ENCODE assay signal across 8 cellular contexts in the genomic region with DNA sequence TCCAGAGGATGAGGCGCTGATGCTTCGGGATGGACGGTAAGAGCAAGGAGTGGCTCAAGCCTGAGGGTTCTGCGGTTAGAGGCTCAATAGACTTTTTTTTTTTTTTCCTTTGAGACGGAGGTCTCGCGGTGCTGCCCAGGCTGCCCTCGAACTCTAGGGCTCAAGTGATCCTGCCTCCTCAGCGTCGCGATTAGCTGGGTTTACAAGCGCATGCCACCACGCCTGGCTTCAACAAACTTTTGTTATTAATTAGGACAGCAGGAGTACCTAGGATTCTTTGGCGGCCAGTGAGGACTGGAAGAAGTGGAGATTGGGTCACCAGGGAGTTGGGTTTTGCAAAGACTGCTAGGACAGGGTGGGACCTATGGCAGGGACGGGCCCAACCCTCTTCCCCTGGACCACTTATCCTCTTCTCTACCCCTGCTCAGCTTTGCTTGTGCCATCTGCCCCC. TPM values are rescaled to one million over a fixed set of nuclear protein-coding genes. Genes with fewer than 3 reads are reported as not detected.
DNase-seq lines count a peak whose midpoint lies in the region; ATAC-seq and TF ChIP-seq lines count a peak whose summit lies in the region.

No MANE protein-coding gene starts in this region.

- POLR2A ChIA-PET in PC-9 (lab: Charles Lee; ENCODE audit: unreplicated experiment): interaction anchor here (0.6 to 0.8 kb wide), 4 partner anchors 23 to 904 kb away, joined by 3 to 13 read pairs (median 4); a partner anchor contains a TSS

- H3F3A ChIP-seq in PC-9 (ENCODE audit: insufficient read depth, low read depth): peaks cover 6% of the 10 kb centered on the region; the same call in 1 of the 2 replicates

- DNase-seq in activated T-cell treated with anti-CD3 and anti-CD28 coated beads, Interleukin-2, amount 50 U/mL, for 72 hours: no peak
- no peak for DNase-seq in activated T-cell treated with anti-CD3 and anti-CD28 coated beads for 4 hours
- peak; percentile 47 to 67 for DNase-seq in PC-9
- no peak for DNase-seq in stimulated activated CD4-positive, alpha-beta T cell treated with anti-CD3 and anti-CD28 coated beads, Interleukin-4, amount 100 ng/mL, for 24 hours
- no peak for DNase-seq in NCI-H2196 (lab: John Stamatoyannopoulos, UW; ENCODE audit: unreplicated experiment)

- ATAC-seq in activated T-cell treated with anti-CD3 and anti-CD28 coated beads, Interleukin-2, amount 50 U/mL, for 72 hours (replicated peaks in 1 of 2): peak in 1 of 2 donors; percentile 8
- ATAC-seq in HG03280 (IDR thresholded peaks at IDR 0.05; ENCODE audit: unreplicated experiment): no peak

- peak overlapping the region; percentile 81 to 88 for H3K9ac ChIP-seq in duodenal mucosa (ENCODE audit: low read depth in 1 of 2, low read length in 2 of 2)
- H3K9ac ChIP-seq in muscle layer of colon (ENCODE audit: low read length): peak overlapping the region; percentile 66

- intact Hi-C loops in PC-9 (cut with micrococcal nuclease; ENCODE audit: unreplicated experiment): loop anchor here (5.0 kb wide), 1 partner anchor 159 kb away; a partner anchor contains a TSS

- H3K9me3 ChIP-seq in PC-9 (ENCODE audit: insufficient read depth, low read depth): no peaks in the 10 kb centered on the region
- no peaks in the 10 kb centered on the region for H3K9me3 ChIP-seq in duodenal mucosa (ENCODE audit: control insufficient read depth in 1 of 2, low read length in 2 of 2)
- H3K9me3 ChIP-seq in muscle layer of colon (ENCODE audit: low read length): no peaks in the 10 kb centered on the region

- TF ChIP-seq CTCF in PC-9 (conservative IDR thresholded peaks at IDR 0.05): no peak

- H3K36me3 Mint-ChIP-seq in activated T-cell treated with anti-CD3 and anti-CD28 coated beads, Interleukin-2, amount 50 U/mL, for 72 hours (ENCODE audit: insufficient read depth in 2 of 2): peaks cover 9 to 16% of the 10 kb centered on the region in 2 donors

- H3K4me1 Mint-ChIP-seq in activated T-cell treated with anti-CD3 and anti-CD28 coated beads, Interleukin-2, amount 50 U/mL, for 72 hours (ENCODE audit: low read depth): peaks cover 57% of the 10 kb centered on the region

- H3K4me2 ChIP-seq in PC-9: peak overlapping the region; percentile 96

- BruUV-seq in PC-9 (replicated peaks; lab: Mats Ljungman, UMichigan): no TSS peak

- H3K79me2 ChIP-seq in PC-9 (ENCODE audit: low read depth): peaks cover 28% of the 10 kb centered on the region

- H3K9me3 Mint-ChIP-seq in activated T-cell treated with anti-CD3 and anti-CD28 coated beads, Interleukin-2, amount 50 U/mL, for 72 hours: no peaks in the 10 kb centered on the region

- CTCF ChIA-PET in PC-9 (lab: Charles Lee): interaction anchor here (1.2 kb wide), 1 partner anchor 67 kb away, joined by 3 read pairs; no protein-coding TSS in a partner anchor

- H3K27me3 ChIP-seq in PC-9 (ENCODE audit: insufficient read depth, low read depth) (no peaks in the 10 kb centered on the region), duodenal mucosa (ENCODE audit: control insufficient read depth in 1 of 2, insufficient read depth in 2 of 2, low read length in 2 of 2) (no peaks in the 10 kb centered on the region), muscle layer of colon (ENCODE audit: control insufficient read depth in 1 of 2, insufficient read depth in 2 of 2, low read length in 2 of 2) (no peaks in the 10 kb centered on the region)

- H3K36me3 ChIP-seq in PC-9 (ENCODE audit: low read depth): no peaks in the 10 kb centered on the region
- H3K36me3 ChIP-seq in duodenal mucosa (ENCODE audit: control insufficient read depth in 1 of 2, insufficient read depth in 2 of 2, low read length in 2 of 2): peaks cover 3 to 38% of the 10 kb centered on the region in 2 donors
- H3K36me3 ChIP-seq in muscle layer of colon (ENCODE audit: insufficient read depth, low read length): peaks cover 26% of the 10 kb centered on the region

- H3K27ac ChIP-seq in PC-9 (peak overlapping the region; percentile 66), duodenal mucosa (ENCODE audit: low read depth, low read length) (no peak overlapping the region), muscle layer of colon (ENCODE audit: low read depth, low read length) (peak overlapping the region; percentile 83)

- peak overlapping the region; percentile 94 for H3K27ac Mint-ChIP-seq in activated T-cell treated with anti-CD3 and anti-CD28 coated beads, Interleukin-2, amount 50 U/mL, for 72 hours

- H3K4me3 ChIP-seq in PC-9: peak overlapping the region; percentile 64
- peak overlapping the region; percentile 97 to 98 for H3K4me3 ChIP-seq in duodenal mucosa (ENCODE audit: low read depth in 1 of 2, low read length in 2 of 2)
- H3K4me3 ChIP-seq in muscle layer of colon (ENCODE audit: low read depth in 1 of 2, low read length in 2 of 2): peak overlapping the region; percentile 80 to 92

- peak overlapping the region; percentile 87 to 91 for H3K4me3 Mint-ChIP-seq in activated T-cell treated with anti-CD3 and anti-CD28 coated beads, Interleukin-2, amount 50 U/mL, for 72 hours

- no peaks in the 10 kb centered on the region for H3K9me2 ChIP-seq in PC-9 (ENCODE audit: insufficient read depth)

- no peaks in the 10 kb centered on the region for H3K27me3 Mint-ChIP-seq in activated T-cell treated with anti-CD3 and anti-CD28 coated beads, Interleukin-2, amount 50 U/mL, for 72 hours (ENCODE audit: low read depth)

- peaks cover 15% of the 10 kb centered on the region; the same call in 1 of the 2 replicates for H3K4me1 ChIP-seq in PC-9 (replicated peaks; ENCODE audit: insufficient read depth)
- H3K4me1 ChIP-seq in duodenal mucosa (ENCODE audit: control insufficient read depth in 1 of 2, insufficient read depth in 2 of 2, low read length in 2 of 2): peaks cover 22 to 23% of the 10 kb centered on the region in 2 donors
- H3K4me1 ChIP-seq in muscle layer of colon (ENCODE audit: insufficient read depth, low read length): peaks cover 22% of the 10 kb centered on the region

- H2AFZ ChIP-seq in PC-9: peak overlapping the region; percentile 90

- H4K20me1 ChIP-seq in PC-9 (ENCODE audit: insufficient read depth): no peaks in the 10 kb centered on the region

RNA-seq across cellular contexts. Expression of a gene that starts 0.6 kb away (rescaled TPM):
- 100 to 1,000 TPM in 1 of 2 donors, 10 to 100 TPM in 1; 87.1 to 103 TPM for total RNA-seq in activated T-cell treated with anti-CD3 and anti-CD28 coated beads, Interleukin-2, amount 50 U/mL, for 72 hours
- 42.5 and 47.7 TPM in 2 replicates for total RNA-seq in PC-9 (2021)

RNA-seq across cellular contexts. Expression of a gene that starts 0.8 kb away (rescaled TPM):
- total RNA-seq in activated T-cell treated with anti-CD3 and anti-CD28 coated beads, Interleukin-2, amount 50 U/mL, for 72 hours: 1 to 10 TPM; 5.2 to 6.1 TPM
- 7.6 and 12.8 TPM in 2 replicates for total RNA-seq in PC-9 (2021)

RNA-seq across cellular contexts. Expression of a gene that starts 9.2 kb away (rescaled TPM):
- 1 to 10 TPM; 1.8 to 3.2 TPM for total RNA-seq in activated T-cell treated with anti-CD3 and anti-CD28 coated beads, Interleukin-2, amount 50 U/mL, for 72 hours
- 1.2 TPM in 1 of 2 replicates, not detected in the other for total RNA-seq in PC-9 (2021)

RNA-seq across cellular contexts. Expression of a gene that starts 10.1 kb away (rescaled TPM):
- total RNA-seq in activated T-cell treated with anti-CD3 and anti-CD28 coated beads, Interleukin-2, amount 50 U/mL, for 72 hours: 10 to 100 TPM; 14.7 to 17.1 TPM
- total RNA-seq in PC-9 (2021): not detected in 2 replicates

RNA-seq across cellular contexts. Expression of a gene that starts 20.1 kb away (rescaled TPM):
- 1 to 10 TPM; 1.9 to 4.3 TPM for total RNA-seq in activated T-cell treated with anti-CD3 and anti-CD28 coated beads, Interleukin-2, amount 50 U/mL, for 72 hours
- 5.6 and 6.1 TPM in 2 replicates for total RNA-seq in PC-9 (2021)

Comparison
In these comparisons a context has a peak if more than half of its experiments do, and no peak if none do; other contexts are left out.
1. DNase-seq: peak in PC-9 (2 of 2); none in activated T-cell treated with anti-CD3 and anti-CD28 coated beads, Interleukin-2, amount 50 U/mL, for 72 hours (0 of 2), activated T-cell treated with anti-CD3 and anti-CD28 coated beads for 4 hours (single experiment), stimulated activated CD4-positive, alpha-beta T cell treated with anti-CD3 and anti-CD28 coated beads, Interleukin-4, amount 100 ng/mL, for 24 hours (single experiment) and NCI-H2196 (single experiment).
2. Peak in every context shown above with its lines, with median percentiles within 50 percentile points of each other: H3K4me3 ChIP-seq.